ENCODE assay signal across 8 cellular contexts in genomic region chr1:145845144-145845513, GRCh38. TPM values are rescaled to one million over a fixed set of nuclear protein-coding genes. Genes with fewer than 3 reads are reported as not detected.
DNase-seq lines count a peak whose midpoint lies in the region; ATAC-seq and TF ChIP-seq lines count a peak whose summit lies in the region.

No MANE protein-coding gene starts in this region.

- H3K9ac ChIP-seq in BLaER1 treated with 17β-estradiol and CSF1 and Interleukin-3, amounts not matched to agents 10 nM and 100 nM = peak overlapping the region; percentile 65 to 85 (median 80)

- intact Hi-C loops in left ventricle myocardium inferior (cut with micrococcal nuclease) = no loop called here

- DNase-seq in GM19238 (ENCODE audit: insufficient read length, low spot score) (peak; percentile 51), SKM-1 (lab: John Stamatoyannopoulos, UW; ENCODE audit: unreplicated experiment) (peak; percentile 82), left ventricle myocardium inferior (no peak), occipital lobe (lab: John Stamatoyannopoulos, UW) (no peak)
- no peak for DNase-seq in stimulated activated naive B cell treated with anti-CD40 and anti-IgM and Interleukin-4, amounts not matched to agents 10 μg/mL and 1 μg/mL and 100 μg/mL, for 72 hours

- peaks cover 19 to 36% (median 25%) of the 10 kb centered on the region in 10 experiments for H3K4me1 ChIP-seq in BLaER1 treated with 17β-estradiol and CSF1 and Interleukin-3, amounts not matched to agents 10 nM and 100 nM
- H3K4me1 ChIP-seq in left ventricle myocardium inferior = peaks cover 18% of the 10 kb centered on the region

- no peak overlapping the region for H3K4me3 Mint-ChIP-seq in stimulated activated naive B cell treated with anti-CD40 and anti-IgM and Interleukin-4, amounts not matched to agents 10 μg/mL and 1 μg/mL and 100 μg/mL, for 72 hours

- H3K36me3 Mint-ChIP-seq in stimulated activated naive B cell treated with anti-CD40 and anti-IgM and Interleukin-4, amounts not matched to agents 10 μg/mL and 1 μg/mL and 100 μg/mL, for 72 hours = peaks cover 28 to 42% of the 10 kb centered on the region in 2 donors

- H3K27me3 Mint-ChIP-seq in stimulated activated naive B cell treated with anti-CD40 and anti-IgM and Interleukin-4, amounts not matched to agents 10 μg/mL and 1 μg/mL and 100 μg/mL, for 72 hours = no peaks in the 10 kb centered on the region

- no peaks in the 10 kb centered on the region for H3K27me3 ChIP-seq in BLaER1 treated with 17β-estradiol and CSF1 and Interleukin-3, amounts not matched to agents 10 nM and 100 nM
- H3K27me3 ChIP-seq in left ventricle myocardium inferior (ENCODE audit: low read depth) = no peaks in the 10 kb centered on the region

- peaks cover 0 to 25% (median 8%) of the 10 kb centered on the region in 11 experiments; a peak in 9 of 22 replicates for H4K20me1 ChIP-seq in BLaER1 treated with 17β-estradiol and CSF1 and Interleukin-3, amounts not matched to agents 10 nM and 100 nM

- H3K27ac ChIP-seq in BLaER1 treated with 17β-estradiol and CSF1 and Interleukin-3, amounts not matched to agents 10 nM and 100 nM = peak overlapping the region in 10 of 11 experiments; percentile 47 to 82 (median 70); a peak in 17 of 22 replicates
- peak overlapping the region; percentile 82 for H3K27ac ChIP-seq in left ventricle myocardium inferior (replicated peaks)

- peaks cover 56 to 71% (median 64%) of the 10 kb centered on the region in 11 experiments for H3K36me3 ChIP-seq in BLaER1 treated with 17β-estradiol and CSF1 and Interleukin-3, amounts not matched to agents 10 nM and 100 nM
- peaks cover 49% of the 10 kb centered on the region for H3K36me3 ChIP-seq in left ventricle myocardium inferior

- no peak for TF ChIP-seq CTCF in left ventricle myocardium inferior (IDR thresholded peaks at IDR 0.05; ENCODE audit: borderline replicate concordance)

- H3K9me3 ChIP-seq in BLaER1 treated with 17β-estradiol and CSF1 and Interleukin-3, amounts not matched to agents 10 nM and 100 nM (replicated peaks in 1 of 11) = no peaks in the 10 kb centered on the region
- no peaks in the 10 kb centered on the region for H3K9me3 ChIP-seq in left ventricle myocardium inferior (replicated peaks)

- H3K4me1 Mint-ChIP-seq in stimulated activated naive B cell treated with anti-CD40 and anti-IgM and Interleukin-4, amounts not matched to agents 10 μg/mL and 1 μg/mL and 100 μg/mL, for 72 hours = peaks cover 0 to 7% of the 10 kb centered on the region in 2 donors

- ATAC-seq in HG03175 (IDR thresholded peaks at IDR 0.05; ENCODE audit: unreplicated experiment) (peak; percentile 78), HG03439 (IDR thresholded peaks at IDR 0.05; ENCODE audit: unreplicated experiment) (no peak)
- ATAC-seq in stimulated activated naive B cell treated with anti-CD40 and anti-IgM and Interleukin-4, amounts not matched to agents 10 μg/mL and 1 μg/mL and 100 μg/mL, for 72 hours (replicated peaks) = peak; percentile 94

- H3K27ac Mint-ChIP-seq in stimulated activated naive B cell treated with anti-CD40 and anti-IgM and Interleukin-4, amounts not matched to agents 10 μg/mL and 1 μg/mL and 100 μg/mL, for 72 hours = no peak overlapping the region

- peak overlapping the region; percentile 59 to 75 (median 63) for H3K4me3 ChIP-seq in BLaER1 treated with 17β-estradiol and CSF1 and Interleukin-3, amounts not matched to agents 10 nM and 100 nM
- peak overlapping the region; percentile 71 for H3K4me3 ChIP-seq in left ventricle myocardium inferior

- peak overlapping the region; percentile 87 to 100 (median 96) for H3K4me2 ChIP-seq in BLaER1 treated with 17β-estradiol and CSF1 and Interleukin-3, amounts not matched to agents 10 nM and 100 nM

- no peaks in the 10 kb centered on the region for H3K9me3 Mint-ChIP-seq in stimulated activated naive B cell treated with anti-CD40 and anti-IgM and Interleukin-4, amounts not matched to agents 10 μg/mL and 1 μg/mL and 100 μg/mL, for 72 hours

RNA-seq across cellular contexts. Expression of gene NUDT17, which starts 0.3 kb away (rescaled TPM):
- 2.2 TPM for total RNA-seq in left ventricle myocardium inferior
- total RNA-seq in occipital lobe = 2.7 TPM

RNA-seq across cellular contexts. Expression of gene PIAS3, which starts 13.8 kb away (rescaled TPM):
- total RNA-seq in left ventricle myocardium inferior = 14.6 TPM
- 5.0 TPM for total RNA-seq in occipital lobe

RNA-seq across cellular contexts. Expression of gene POLR3C, which starts 21.1 kb away (rescaled TPM):
- total RNA-seq in left ventricle myocardium inferior = 13.4 TPM
- 31.5 TPM for total RNA-seq in occipital lobe

RNA-seq across cellular contexts. Expression of gene RNF115, which starts 21.2 kb away (rescaled TPM):
- total RNA-seq in left ventricle myocardium inferior = 51.1 TPM
- 25.7 TPM for total RNA-seq in occipital lobe

RNA-seq across cellular contexts. Expression of gene ANKRD35, which starts 40.5 kb away (rescaled TPM):
- total RNA-seq in left ventricle myocardium inferior (0.77 TPM), occipital lobe (0.62 TPM)

Comparison
In these comparisons a context has a peak if more than half of its experiments do, and no peak if none do; other contexts are left out.
1. DNase-seq: peak in GM19238 (single experiment) and SKM-1 (single experiment); none in left ventricle myocardium inferior (single experiment), stimulated activated naive B cell treated with anti-CD40 and anti-IgM and Interleukin-4, amounts not matched to agents 10 μg/mL and 1 μg/mL and 100 μg/mL, for 72 hours (single experiment) and occipital lobe (single experiment).